8 cellular contexts compared by ENCODE assay signal in the genomic region with DNA sequence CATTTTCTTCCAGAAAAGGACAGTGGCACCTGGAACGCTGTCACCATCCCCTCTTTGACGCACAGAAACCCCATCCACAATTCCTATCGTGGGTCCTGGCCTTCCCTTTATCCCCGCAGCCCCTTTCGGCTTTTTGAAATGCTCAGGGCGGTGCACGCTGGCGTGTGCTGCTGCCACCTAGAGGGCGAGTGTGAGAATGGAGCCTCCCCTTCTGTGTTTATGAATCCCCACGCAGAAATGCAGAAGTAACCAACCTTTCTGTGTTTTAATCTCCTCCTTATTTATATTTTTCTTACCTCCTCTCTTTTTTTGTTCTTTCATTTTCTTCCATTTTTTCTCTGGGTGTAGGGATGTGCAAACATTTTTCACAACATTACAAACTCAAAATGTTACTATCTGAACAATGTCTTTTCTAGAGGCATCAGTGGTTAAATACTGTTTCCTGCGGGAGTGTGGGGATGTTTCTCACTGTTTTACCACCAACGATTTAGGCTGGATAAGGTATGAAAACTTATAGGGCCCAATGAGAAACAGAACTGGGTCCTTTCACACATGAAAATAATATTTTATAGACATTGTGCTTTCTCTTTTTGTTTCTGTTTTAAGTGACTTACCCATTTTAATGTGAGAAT.
A peak's percentile ranks its signal among the peaks of the same experiment; 100 is the strongest.
DNase-seq lines count a peak whose midpoint lies in the region; ATAC-seq and FAIRE-seq lines count a peak whose summit lies in the region.

No MANE protein-coding gene starts in this region.

- no peaks in the 10 kb centered on the region for H3K27me3 ChIP-seq in duodenal mucosa (ENCODE audit: control insufficient read depth in 1 of 2, insufficient read depth in 2 of 2, low read length in 2 of 2)

- no peaks in the 10 kb centered on the region for H3K4me1 ChIP-seq in duodenal mucosa (ENCODE audit: control insufficient read depth in 1 of 2, insufficient read depth in 2 of 2, low read length in 2 of 2)

- H3K36me3 ChIP-seq in duodenal mucosa (ENCODE audit: control insufficient read depth in 1 of 2, insufficient read depth in 2 of 2, low read length in 2 of 2) = peaks cover 0 to 3% of the 10 kb centered on the region in 2 donors

- peak overlapping the region; percentile 55 to 66 for H3K4me3 ChIP-seq in duodenal mucosa (ENCODE audit: low read depth in 1 of 2, low read length in 2 of 2)

- no peak overlapping the region for H3K27ac ChIP-seq in duodenal mucosa (ENCODE audit: low read depth, low read length)

- ATAC-seq in HG02970 (IDR thresholded peaks at IDR 0.05; ENCODE audit: low FRiP score, unreplicated experiment) = peak; percentile 60

- no peaks in the 10 kb centered on the region for H3K9me3 ChIP-seq in duodenal mucosa (ENCODE audit: control insufficient read depth in 1 of 2, low read length in 2 of 2)

- peak; percentile 87 for FAIRE-seq in GM18507 (lab: Jason Lieb, UNC)

- H3K9ac ChIP-seq in duodenal mucosa (ENCODE audit: low read depth in 1 of 2, low read length in 2 of 2) = peak overlapping the region; percentile 19 to 50

- DNase-seq in AG08395 (ENCODE audit: low spot score) (peak; percentile 73), GM18507 (ENCODE audit: extremely low spot score, insufficient read length, low read depth) (peak; percentile 46), NCI-H2171 (lab: John Stamatoyannopoulos, UW) (peak; percentile 39), midbrain (lab: John Stamatoyannopoulos, UW) (peak; percentile 65)
- DNase-seq in activated CD4-positive, alpha-beta T cell treated with anti-CD3 and anti-CD28 coated beads for 4 hours = peak; percentile 53 to 54
- peak; percentile 50 for DNase-seq in stimulated activated CD8-positive, alpha-beta memory T cell treated with anti-CD3 and anti-CD28 coated beads, Interleukin-4, amount 100 ng/mL, for 24 hours (ENCODE audit: low read depth)
